ENCODE assay signal across 8 cellular contexts in the genomic region with DNA sequence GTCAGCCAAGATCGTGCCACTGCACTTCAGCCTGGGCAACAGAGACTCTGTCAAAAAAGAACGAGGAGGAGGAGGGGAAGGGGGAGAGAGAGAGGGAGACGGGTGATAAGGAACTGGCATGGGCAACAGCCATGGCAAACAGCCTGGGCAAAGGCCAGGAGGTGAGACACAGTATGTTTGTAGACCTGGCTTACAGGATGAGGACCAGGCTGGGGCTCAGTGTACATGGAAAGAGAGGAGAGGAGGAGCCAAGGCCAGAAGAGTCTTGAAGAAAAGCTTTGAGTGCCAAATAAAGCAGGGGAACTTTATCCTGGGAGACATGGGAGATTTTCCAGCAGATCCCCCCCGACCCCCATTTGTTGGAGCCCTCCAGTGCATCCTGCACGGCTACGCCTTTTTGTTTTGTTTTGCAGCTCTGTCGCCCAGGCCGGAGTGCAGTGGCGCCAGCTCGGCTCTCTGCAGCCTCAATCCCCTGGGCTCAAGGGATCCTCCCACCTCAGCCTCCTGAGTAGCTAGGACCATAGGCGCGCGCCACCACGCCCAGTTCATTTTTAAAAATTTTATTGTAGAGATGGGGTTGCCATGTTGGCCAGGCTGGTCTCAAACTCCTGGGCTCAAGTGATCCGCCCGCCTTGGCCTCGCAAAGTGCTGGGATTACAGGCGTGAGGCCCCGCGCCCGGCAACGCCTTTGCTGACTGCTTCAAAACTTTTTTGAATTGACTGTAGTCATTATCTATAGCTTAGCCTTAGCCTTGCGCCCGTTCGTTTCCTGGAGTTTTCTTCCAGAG. TPM values are rescaled to one million over a fixed set of nuclear protein-coding genes. Genes with fewer than 3 reads are reported as not detected.
DNase-seq lines count a peak whose midpoint lies in the region; ATAC-seq, FAIRE-seq and TF ChIP-seq lines count a peak whose summit lies in the region.

No MANE protein-coding gene starts in this region.

- peaks cover 3% of the 10 kb centered on the region; the same call in 1 of the 2 replicates for H3K36me3 ChIP-seq in BE2C
- peaks cover 21% of the 10 kb centered on the region; the same call in 2 of the 3 replicates for H3K36me3 ChIP-seq in K562 (ENCODE audit: control insufficient read depth, insufficient read depth, low read length)

- no peak for FAIRE-seq in K562 (lab: Jason Lieb, UNC)

- no peaks in the 10 kb centered on the region for H3K27me3 ChIP-seq in BE2C
- no peaks in the 10 kb centered on the region for H3K27me3 ChIP-seq in K562 (ENCODE audit: control insufficient read depth in 2 of 2, insufficient read depth in 2 of 2, low read length in 2 of 2)

- no peaks in the 10 kb centered on the region for H3K9me1 ChIP-seq in K562 (ENCODE audit: control insufficient read depth, insufficient read depth, low read length)

- H3K79me2 ChIP-seq in K562 (ENCODE audit: control insufficient read depth, insufficient read depth, low read length), result peaks cover 38% of the 10 kb centered on the region

- TF ChIP-seq EP300 in K562 (IDR thresholded peaks at IDR 0.05; ENCODE audit: low read length), result no peak

- peaks cover 28% of the 10 kb centered on the region for H4K20me1 ChIP-seq in K562 (replicated peaks; ENCODE audit: control insufficient read depth, insufficient read depth, low read length)

- H3K4me2 ChIP-seq in K562 (ENCODE audit: insufficient read depth, low read length), result peak overlapping the region; percentile 95

- TF ChIP-seq RAD21 in K562 (CRISPR knock-in tag; conservative IDR thresholded peaks at IDR 0.05 in 1 of 2, IDR thresholded peaks at IDR 0.05 in 1 of 2), result no peak

- H2AFZ ChIP-seq in K562 (ENCODE audit: low read depth, low read length), result peak overlapping the region; percentile 98

- no peak for DNase-seq in BE2C
- DNase-seq in HUDEP-2 (lab: John Stamatoyannopoulos, UW; ENCODE audit: unreplicated experiment in 76 of 76), result peak in 57 of 76 experiments; percentile 12 to 77 (median 42)
- peak in 1 of 4 experiments; percentile 50 for DNase-seq in K562 (ENCODE audit: extremely low read depth in 1 of 4, low spot score in 3 of 4)
- peak; percentile 55 for DNase-seq in left kidney (ENCODE audit: low read depth, low spot score)
- no peak for DNase-seq in A172 (ENCODE audit: low spot score)
- DNase-seq in HK-2 (ENCODE audit: unreplicated experiment), result no peak

- intact Hi-C loops in K562 (cut with micrococcal nuclease), result no loop called here

- TF ChIP-seq CTCF in BE2C (IDR thresholded peaks at IDR 0.05; ENCODE audit: low read depth, low read length), result no peak
- no peak for TF ChIP-seq CTCF in K562 (IDR thresholded peaks at IDR 0.05 in 2 of 3, conservative IDR thresholded peaks at IDR 0.05 in 1 of 3; ENCODE audit: insufficient read depth in 2 of 3, low read depth in 1 of 3, low read length in 3 of 3)

- POLR2A ChIA-PET in K562 (lab: Yijun Ruan, JAX), result interaction anchor here (0.6 to 1.9 kb wide), 7 partner anchors 9 to 456 kb away, joined by 3 to 8 read pairs (median 3); no protein-coding TSS in a partner anchor

- H3K9ac ChIP-seq in K562 (ENCODE audit: insufficient read depth in 1 of 2, low read depth in 2 of 2, low read length in 2 of 2), result peak overlapping the region; percentile 93 to 94

- no peak for TF ChIP-seq POLR2A in K562 (conservative IDR thresholded peaks at IDR 0.05)

- H3K4me3 ChIP-seq in BE2C (ENCODE audit: low read depth, low read length), result peak overlapping the region; percentile 63
- H3K4me3 ChIP-seq in K562, result peak overlapping the region; percentile 69

- 2% methylated on average over 16 of the region's 25 CpGs for WGBS in K562 (ENCODE audit: insufficient coverage, low coverage, missing lambda C conversion rate)

- in situ Hi-C loops in K562 (cut with MboI), result no loop called here

- peak; percentile 14 for ATAC-seq in K562
- ATAC-seq in GM18870 (IDR thresholded peaks at IDR 0.05; ENCODE audit: unreplicated experiment), result no peak

- H3K4me1 ChIP-seq in BE2C, result no peaks in the 10 kb centered on the region
- peaks cover 23 to 30% of the 10 kb centered on the region in 2 experiments for H3K4me1 ChIP-seq in K562 (replicated peaks in 1 of 2; ENCODE audit: control insufficient read depth in 2 of 2, insufficient read depth in 2 of 2, low read length in 2 of 2)

- H3K27ac ChIP-seq in K562 (ENCODE audit: extremely low read depth, low read depth, low read length) (peak overlapping the region; percentile 99), temporal lobe (ENCODE audit: low read depth, low read length) (peak overlapping the region; percentile 96)

- CTCF ChIA-PET in K562 (lab: Yijun Ruan, JAX; ENCODE audit: low intra/inter-chr PET ratio), result no interaction called here

- H3K9me3 ChIP-seq in BE2C (no peaks in the 10 kb centered on the region), K562 (replicated peaks; ENCODE audit: control insufficient read depth, insufficient read depth, low read depth, low read length) (no peaks in the 10 kb centered on the region)

- BruUV-seq in K562 (replicated peaks; lab: Mats Ljungman, UMichigan), result TSS peak; percentile 93

TF ChIP-seq in K562, 482 proteins besides CTCF, POLR2A, EP300 and RAD21 (continues in another document):
- no peak for TF ChIP-seq HNRNPH1 (optimal IDR thresholded peaks at IDR 0.05; ENCODE audit: low read depth, low read length)
- TF ChIP-seq BRD9 (IDR thresholded peaks at IDR 0.05; ENCODE audit: low read depth, partially characterized antibody), result peak; percentile 43
- 0 out of 2 replicates have a peak, but pooled peaks have one; percentile 18 for TF ChIP-seq SMARCE1 (IDR thresholded peaks at IDR 0.05)
- TF ChIP-seq KLF16 (IDR thresholded peaks at IDR 0.05), result no peak
- no peak for TF ChIP-seq NR2C1 (IDR thresholded peaks at IDR 0.05)
- TF ChIP-seq NR2C1 (tag; IDR thresholded peaks at IDR 0.05), result 0 out of 2 replicates have a peak, but pooled peaks have one; percentile 28
- TF ChIP-seq, protein P1, sequence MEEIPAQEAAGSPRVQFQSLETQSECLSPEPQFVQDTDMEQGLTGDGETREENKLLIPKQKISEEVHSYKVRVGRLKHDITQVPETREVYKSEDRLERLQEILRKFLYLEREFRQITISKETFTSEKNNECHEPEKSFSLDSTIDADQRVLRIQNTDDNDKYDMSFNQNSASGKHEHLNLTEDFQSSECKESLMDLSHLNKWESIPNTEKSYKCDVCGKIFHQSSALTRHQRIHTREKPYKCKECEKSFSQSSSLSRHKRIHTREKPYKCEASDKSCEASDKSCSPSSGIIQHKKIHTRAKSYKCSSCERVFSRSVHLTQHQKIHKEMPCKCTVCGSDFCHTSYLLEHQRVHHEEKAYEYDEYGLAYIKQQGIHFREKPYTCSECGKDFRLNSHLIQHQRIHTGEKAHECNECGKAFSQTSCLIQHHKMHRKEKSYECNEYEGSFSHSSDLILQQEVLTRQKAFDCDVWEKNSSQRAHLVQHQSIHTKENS (CRISPR knock-in tag; IDR thresholded peaks at IDR 0.05), result no peak
- TF ChIP-seq HMG20A (CRISPR knock-in tag; conservative IDR thresholded peaks at IDR 0.05), result no peak
- 0 out of 2 replicates have a peak, but pooled peaks have one; percentile 21 for TF ChIP-seq NBN (IDR thresholded peaks at IDR 0.05; ENCODE audit: low read depth)

RNA-seq across cellular contexts. Expression of a gene that starts 1.2 kb away (rescaled TPM):
- polyA plus RNA-seq in BE2C (2012; ENCODE audit: insufficient read depth, insufficient read length, low read depth), result 47.5 TPM
- 13.7 and 27.0 TPM in 2 replicates for total RNA-seq in K562 (2011; cell fraction: chromatin; rRNA removed; ENCODE audit: low replicate concordance)
- total RNA-seq in K562 (2011; cell fraction: nucleolus; rRNA removed), result 25.8 and 27.0 TPM in 2 replicates
- total RNA-seq in K562 (2011; cell fraction: nucleoplasm; rRNA removed), result 21.0 and 29.0 TPM in 2 replicates
- total RNA-seq in K562 (2014; rRNA removed) (49.2 and 63.0 TPM in 2 replicates), K562 (2014; rRNA removed; fragmentation: Illumina TruSeq; extraction: Trizol) (34.6 and 37.5 TPM in 2 replicates), K562 (2015; rRNA removed; fragmentation: Illumina TruSeq; extraction: Trizol) (46.6 and 47.4 TPM in 2 replicates), K562 (2021) (70.0 and 73.8 TPM in 2 replicates), temporal lobe (41.8 TPM)
- polyA plus RNA-seq in K562 (2011; rRNA removed) (51.7 and 52.6 TPM in 2 replicates), K562 (2014; fragmentation: Illumina TruSeq; extraction: Trizol) (47.2 and 52.2 TPM in 2 replicates), K562 (2014; fragmentation: Nextera tagmentation; extraction: Ambion mirVana) (10 to 100 TPM; 11.4 to 18.0 TPM), K562 (2014; rRNA removed) (38.4 and 48.0 TPM in 2 replicates)
- polyA plus RNA-seq in K562 (2011; cell fraction: cytosol; rRNA removed), result 72.8 and 75.5 TPM in 2 replicates
- 25.7 and 27.6 TPM in 2 replicates for polyA plus RNA-seq in K562 (2011; cell fraction: nucleus; rRNA removed)
- polyA plus RNA-seq in K562 (2012), result 30.7 and 36.5 TPM in 2 replicates
- polyA minus RNA-seq in K562 (2011; rRNA and poly(A)+ RNA removed), result 59.1 and 79.4 TPM in 2 replicates
- polyA minus RNA-seq in K562 (2011; cell fraction: cytosol; rRNA and poly(A)+ RNA removed), result 74.9 and 81.0 TPM in 2 replicates
- polyA minus RNA-seq in K562 (2011; cell fraction: nucleus; rRNA and poly(A)+ RNA removed), result 12.4 and 19.2 TPM in 2 replicates
- 107 and 116 TPM in 2 replicates for total RNA-seq in A172 (2014; rRNA removed; shearing (Covaris generic))

RNA-seq across cellular contexts. Expression of a gene that starts 43.1 kb away (rescaled TPM):
- polyA plus RNA-seq in BE2C (2012; ENCODE audit: insufficient read depth, insufficient read length, low read depth), result 16.0 TPM
- total RNA-seq in K562 (2011; cell fraction: chromatin; rRNA removed; ENCODE audit: low replicate concordance), result 9.5 and 31.3 TPM in 2 replicates
- total RNA-seq in K562 (2011; cell fraction: nucleolus; rRNA removed), result 21.2 and 23.6 TPM in 2 replicates
- total RNA-seq in K562 (2011; cell fraction: nucleoplasm; rRNA removed), result 13.2 and 14.3 TPM in 2 replicates
- 8.2 and 11.3 TPM in 2 replicates for total RNA-seq in K562 (2014; rRNA removed)
- 1.4 and 1.7 TPM in 2 replicates for total RNA-seq in K562 (2014; rRNA removed; fragmentation: Illumina TruSeq; extraction: Trizol)
- 4.0 and 4.2 TPM in 2 replicates for total RNA-seq in K562 (2015; rRNA removed; fragmentation: Illumina TruSeq; extraction: Trizol)
- total RNA-seq in K562 (2021), result 12.4 and 12.9 TPM in 2 replicates
- polyA plus RNA-seq in K562 (2011; rRNA removed), result 6.4 and 9.2 TPM in 2 replicates
- 9.5 and 22.7 TPM in 2 replicates for polyA plus RNA-seq in K562 (2011; cell fraction: cytosol; rRNA removed)
- 16.1 and 20.2 TPM in 2 replicates for polyA plus RNA-seq in K562 (2011; cell fraction: nucleus; rRNA removed)
- 7.3 and 10.7 TPM in 2 replicates for polyA plus RNA-seq in K562 (2012)
- polyA plus RNA-seq in K562 (2014; fragmentation: Illumina TruSeq; extraction: Trizol), result 3.7 and 8.4 TPM in 2 replicates
- polyA plus RNA-seq in K562 (2014; fragmentation: Nextera tagmentation; extraction: Ambion mirVana), result under 1 TPM in 1 of 2 experiments, not detected in 1; 0.11 TPM
- 10.7 and 11.9 TPM in 2 replicates for polyA plus RNA-seq in K562 (2014; rRNA removed)
- polyA minus RNA-seq in K562 (2011; rRNA and poly(A)+ RNA removed), result 2.5 and 5.3 TPM in 2 replicates
- 8.2 and 8.6 TPM in 2 replicates for polyA minus RNA-seq in K562 (2011; cell fraction: cytosol; rRNA and poly(A)+ RNA removed)
- 5.5 and 6.7 TPM in 2 replicates for polyA minus RNA-seq in K562 (2011; cell fraction: nucleus; rRNA and poly(A)+ RNA removed)
- 27.5 TPM for total RNA-seq in temporal lobe
- total RNA-seq in A172 (2014; rRNA removed; shearing (Covaris generic)), result 41.7 and 47.2 TPM in 2 replicates

Comparison
In these comparisons a context has a peak if more than half of its experiments do, and no peak if none do; other contexts are left out.
1. DNase-seq: peak in HUDEP-2 (57 of 76) and left kidney (single experiment); none in BE2C (single experiment), A172 (single experiment) and HK-2 (single experiment).